Comparison of ENCODE assay signal across 9 cellular contexts in the genomic region with DNA sequence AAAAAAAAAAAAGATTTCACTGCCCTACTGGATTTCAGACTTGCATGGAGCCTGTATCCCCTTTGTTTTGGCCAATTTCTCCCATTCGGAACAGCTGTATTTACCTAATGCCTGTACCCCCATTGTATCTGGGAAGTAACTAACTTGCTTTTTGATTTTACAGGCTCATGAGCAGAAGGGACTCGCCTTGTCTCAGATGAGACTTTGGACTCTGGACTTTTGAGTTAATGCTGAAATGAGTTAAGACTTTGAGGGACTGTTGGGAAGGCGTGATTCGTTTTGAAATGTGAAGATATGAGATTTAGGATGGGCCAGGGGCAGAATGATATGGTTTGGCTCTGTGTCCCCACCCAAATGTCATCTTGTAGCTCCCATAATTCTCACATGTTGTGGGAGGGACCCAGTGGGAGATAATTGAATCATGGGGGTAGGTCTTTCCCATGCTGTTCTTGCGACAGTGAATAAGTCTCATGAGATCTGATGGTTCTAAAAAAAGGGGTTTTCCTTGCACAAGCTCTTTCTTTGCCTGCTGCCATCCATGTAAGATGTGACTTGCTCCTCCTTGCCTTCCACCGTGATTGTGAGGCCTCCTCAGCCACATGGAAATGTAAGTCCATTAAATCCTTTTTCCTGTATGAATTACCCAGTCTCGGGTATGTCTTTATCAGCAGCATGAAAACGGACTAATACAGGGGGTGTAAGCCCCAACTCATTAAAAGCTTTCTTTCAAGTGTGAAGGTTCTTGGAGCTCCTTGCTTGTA. TPM values are rescaled to one million over a fixed set of nuclear protein-coding genes. Genes with fewer than 3 reads are reported as not detected.
"Had no signal": no experiment of that assay in that cellular context is flagged by ENCODE, and none has a peak within 500 bp of the region (broad histone marks: within the 10 kb centered on the region; RNA-seq: fewer than 3 reads in every experiment).

No MANE protein-coding gene starts in this region.

RNA-seq across cellular contexts. Expression of a gene that starts 25.5 kb away (rescaled TPM):
- total RNA-seq: MCF 10A, NCI-H460, PC-9, Right ventricle myocardium inferior, RPMI7951, SK-MEL-5 had no signal

RNA-seq across cellular contexts. Expression of a gene that starts 40.6 kb away (rescaled TPM):
- total RNA-seq: LHCN-M2, MCF 10A, NCI-H460, OCI-LY7, PC-9, Right ventricle myocardium inferior, RPMI7951, SJCRH30, SK-MEL-5 had no signal
